In genomic region chr3:113241292-113242033, GRCh38 we compare ENCODE assay signal across 1 cellular context.
A peak's percentile ranks its signal among the peaks of the same experiment; 100 is the strongest.
TF ChIP-seq lines count a peak whose summit lies in the region.

No MANE protein-coding gene starts in this region.

TF ChIP-seq in HEK293, 187 proteins besides CTCF, POLR2A, EP300 and RAD21 (continued from another document):
- TF ChIP-seq, protein P1, sequence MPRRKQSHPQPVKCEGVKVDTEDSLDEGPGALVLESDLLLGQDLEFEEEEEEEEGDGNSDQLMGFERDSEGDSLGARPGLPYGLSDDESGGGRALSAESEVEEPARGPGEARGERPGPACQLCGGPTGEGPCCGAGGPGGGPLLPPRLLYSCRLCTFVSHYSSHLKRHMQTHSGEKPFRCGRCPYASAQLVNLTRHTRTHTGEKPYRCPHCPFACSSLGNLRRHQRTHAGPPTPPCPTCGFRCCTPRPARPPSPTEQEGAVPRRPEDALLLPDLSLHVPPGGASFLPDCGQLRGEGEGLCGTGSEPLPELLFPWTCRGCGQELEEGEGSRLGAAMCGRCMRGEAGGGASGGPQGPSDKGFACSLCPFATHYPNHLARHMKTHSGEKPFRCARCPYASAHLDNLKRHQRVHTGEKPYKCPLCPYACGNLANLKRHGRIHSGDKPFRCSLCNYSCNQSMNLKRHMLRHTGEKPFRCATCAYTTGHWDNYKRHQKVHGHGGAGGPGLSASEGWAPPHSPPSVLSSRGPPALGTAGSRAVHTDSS (tag by site-specific recombination; IDR thresholded peaks at IDR 0.05) = peak; percentile 29; the same call in 1 of the 2 replicates
- TF ChIP-seq ZEB2 (tag by site-specific recombination; IDR thresholded peaks at IDR 0.05) = no peak
- peak; percentile 88 for TF ChIP-seq ZFHX2 (tag by site-specific recombination; conservative IDR thresholded peaks at IDR 0.05)
- TF ChIP-seq ZNF398 (tag by site-specific recombination; IDR thresholded peaks at IDR 0.05) = peak; percentile 87
